16 cellular contexts compared by ENCODE assay signal in the genomic region with DNA sequence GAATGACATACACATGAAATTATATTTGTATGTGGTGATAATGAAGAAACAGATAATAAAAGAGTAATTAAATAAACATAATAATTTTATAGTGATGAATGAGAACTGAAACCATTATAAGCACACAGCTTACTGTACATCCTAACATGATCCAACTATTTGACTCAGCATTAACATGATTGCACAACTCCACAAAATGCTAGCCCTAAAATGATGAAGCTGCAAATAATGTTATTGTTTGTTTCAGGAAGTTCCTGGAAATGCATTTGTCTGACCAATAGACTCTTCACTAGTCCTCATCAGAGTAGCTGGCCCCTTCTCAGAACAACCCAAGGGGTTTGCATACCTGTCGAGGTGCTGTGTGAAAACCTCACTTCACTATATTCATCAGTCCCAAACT.
DNase-seq lines count a peak whose midpoint lies in the region; ATAC-seq and TF ChIP-seq lines count a peak whose summit lies in the region.
"Had no signal": no experiment of that assay in that cellular context is flagged by ENCODE, and none has a peak within 500 bp of the region (broad histone marks: within the 10 kb centered on the region; RNA-seq: fewer than 3 reads in every experiment).

No MANE protein-coding gene starts in this region.

- H4K91ac ChIP-seq in H9 (ENCODE audit: insufficient read length, low read depth, low read length) = no peak overlapping the region

- H3K4me1 Mint-ChIP-seq in H9 = no peaks in the 10 kb centered on the region
- H3K4me1 Mint-ChIP-seq: CD8-positive, alpha-beta memory T cell had no signal

- H3K27me3 Mint-ChIP-seq in H9 (ENCODE audit: low read depth) = no peaks in the 10 kb centered on the region; the same call in 1 of the 2 replicates
- H3K27me3 Mint-ChIP-seq: activated naive CD8-positive, alpha-beta T cell treated with anti-CD3 and anti-CD28 coated beads for 36 hours had no signal

- no peak overlapping the region for H2AFZ ChIP-seq in PC-3 (ENCODE audit: low read length)
- no peak overlapping the region for H2AFZ ChIP-seq in H9 (ENCODE audit: low read length)
- H2AFZ ChIP-seq: hepatocyte had no signal

- POLR2A ChIA-PET in PC-3 (lab: Charles Lee; ENCODE audit: unreplicated experiment) (no interaction called here), GM10248 (lab: Yijun Ruan, JAX) (no interaction called here)

- H3K4me2 ChIP-seq in PC-3 (ENCODE audit: low read length) = peak overlapping the region; percentile 27
- no peak overlapping the region for H3K4me2 ChIP-seq in H9 (ENCODE audit: insufficient read depth, insufficient read length, low read length)
- H3K4me2 ChIP-seq: hepatocyte, KMS-11 had no signal

- H3K27me3 ChIP-seq in PC-3 (ENCODE audit: low read length) = no peaks in the 10 kb centered on the region
- H3K27me3 ChIP-seq in H9 (ENCODE audit: insufficient read depth, low read length) = no peaks in the 10 kb centered on the region
- H3K27me3 ChIP-seq: hepatocyte, thyroid gland had no signal

- no peak overlapping the region for H2BK12ac ChIP-seq in H9 (ENCODE audit: insufficient read length, low read depth, low read length)

- H3K36me3 Mint-ChIP-seq in H9 (ENCODE audit: insufficient read depth in 1 of 3, low read depth in 3 of 3) = no peaks in the 10 kb centered on the region
- H3K36me3 Mint-ChIP-seq: activated naive CD8-positive, alpha-beta T cell treated with anti-CD3 and anti-CD28 coated beads for 36 hours had no signal

- WGBS in H9 (ENCODE audit: extremely low coverage, insufficient read length, low lambda C conversion rate) = no CpG with 5 or more reads among the region's 1 CpG

- no peak overlapping the region for H3K4ac ChIP-seq in H9 (ENCODE audit: low read depth, low read length)

- H4K20me1 ChIP-seq in PC-3 (ENCODE audit: low read length) (no peaks in the 10 kb centered on the region), H9 (ENCODE audit: control insufficient read depth, insufficient read depth, insufficient read length) (no peaks in the 10 kb centered on the region)

- no peak overlapping the region for H2BK20ac ChIP-seq in H9 (ENCODE audit: low read depth, low read length, poor library complexity, severe bottlenecking)

- H3K4me3 Mint-ChIP-seq in H9 = no peak overlapping the region
- H3K4me3 Mint-ChIP-seq: activated naive CD8-positive, alpha-beta T cell treated with anti-CD3 and anti-CD28 coated beads for 36 hours; activated T-cell treated with anti-CD3 and anti-CD28 coated beads, Interleukin-2, amount 50 U/mL, for 4 hours; CD8-positive, alpha-beta memory T cell had no signal

- H3K4me3 ChIP-seq in PC-3 (ENCODE audit: low read length) = no peak overlapping the region
- H3K4me3 ChIP-seq: hepatocyte, skin epidermis, thyroid gland had no signal

- DNase-seq in EH (ENCODE audit: low read depth) (peak; percentile 73), PC-3 (peak; percentile 97), fibroblast of gingiva (ENCODE audit: low read depth) (peak; percentile 75), sciatic nerve (ENCODE audit: low spot score) (no peak), H9 (no peak), GM10248 (ENCODE audit: extremely low spot score) (no peak), NCI-H128 (lab: John Stamatoyannopoulos, UW; ENCODE audit: unreplicated experiment) (no peak)
- DNase-seq: activated naive CD8-positive, alpha-beta T cell treated with anti-CD3 and anti-CD28 coated beads for 36 hours; activated T-cell treated with anti-CD3 and anti-CD28 coated beads, Interleukin-2, amount 50 U/mL, for 4 hours; CD8-positive, alpha-beta memory T cell; NCI-H510A; thyroid gland had no signal

- H2BK120ac ChIP-seq in H9 (ENCODE audit: low read depth, low read length, poor library complexity, severe bottlenecking) = no peak overlapping the region

- H2AK5ac ChIP-seq in H9 (ENCODE audit: insufficient read length, low read length) = no peak overlapping the region

- no peak overlapping the region for H3T11ph ChIP-seq in H9 (ENCODE audit: low read length)

- no peaks in the 10 kb centered on the region for H3K9me3 Mint-ChIP-seq in H9
- H3K9me3 Mint-ChIP-seq: CD8-positive, alpha-beta memory T cell had no signal

- H3K27ac Mint-ChIP-seq in H9 = no peak overlapping the region
- H3K27ac Mint-ChIP-seq: activated naive CD8-positive, alpha-beta T cell treated with anti-CD3 and anti-CD28 coated beads for 36 hours had no signal

- H4K5ac ChIP-seq in H9 (ENCODE audit: insufficient read length, low read depth, low read length) = no peak overlapping the region

- H2BK15ac ChIP-seq in H9 (ENCODE audit: low read depth, low read length) = no peak overlapping the region

- H3K23me2 ChIP-seq in H9 (ENCODE audit: insufficient read length, low read depth, low read length, poor library complexity, severe bottlenecking) = no peaks in the 10 kb centered on the region

- CTCF ChIA-PET in PC-3 (lab: Charles Lee) = interaction anchor here (1.1 kb wide), 1 partner anchor 92 kb away, joined by 3 read pairs; no protein-coding TSS in a partner anchor
- CTCF ChIA-PET in GM10248 (lab: Yijun Ruan, JAX) = no interaction called here

- no peaks in the 10 kb centered on the region for H3K36me3 ChIP-seq in PC-3 (ENCODE audit: low read depth, low read length)
- H3K36me3 ChIP-seq: thyroid gland had no signal

- no peaks in the 10 kb centered on the region for H3K9me2 ChIP-seq in PC-3 (replicated peaks; ENCODE audit: low read length)

- H3K4me1 ChIP-seq in PC-3 (ENCODE audit: insufficient read depth, low read length) (peaks cover 18% of the 10 kb centered on the region), H9 (ENCODE audit: insufficient read depth, low read length) (no peaks in the 10 kb centered on the region)
- H3K4me1 ChIP-seq: thyroid gland had no signal

- peaks cover 5% of the 10 kb centered on the region for H3F3A ChIP-seq in PC-3 (ENCODE audit: low read length, unreplicated experiment)

- no peaks in the 10 kb centered on the region for H3K79me1 ChIP-seq in H9 (ENCODE audit: insufficient read depth, low read depth, low read length, poor library complexity, severe bottlenecking)

- no peak overlapping the region for H3K14ac ChIP-seq in H9 (ENCODE audit: insufficient read depth, low read length)

- intact Hi-C loops in PC-3 (cut with micrococcal nuclease) (loop anchor here (1.0 to 5.0 kb wide), 5 partner anchors 62 to 229 kb away; no protein-coding TSS in a partner anchor), sciatic nerve (cut with DNase I) (no loop called here)

- H3K27ac ChIP-seq in PC-3 (ENCODE audit: low read length) (peak overlapping the region; percentile 59), H9 (ENCODE audit: insufficient read length, low read depth, low read length) (no peak overlapping the region)
- H3K27ac ChIP-seq: hepatocyte, KMS-11, skin epidermis, thyroid gland had no signal

- no peak overlapping the region for H3K56ac ChIP-seq in H9 (ENCODE audit: insufficient read length, low read depth, low read length)

- H3K9me3 ChIP-seq in PC-3 (ENCODE audit: low read length) (no peaks in the 10 kb centered on the region), H9 (ENCODE audit: control insufficient read depth, low read depth, low read length) (no peaks in the 10 kb centered on the region)
- H3K9me3 ChIP-seq: thyroid gland had no signal

- H3K9ac ChIP-seq in PC-3 (ENCODE audit: low read length) (peak overlapping the region; percentile 5; the same call in 1 of the 2 replicates), H9 (ENCODE audit: extremely low read depth, insufficient read length, low read length) (no peak overlapping the region)
- H3K9ac ChIP-seq: KMS-11 had no signal

- H3K79me2 ChIP-seq in PC-3 (ENCODE audit: low read length) = no peaks in the 10 kb centered on the region
- H3K79me2 ChIP-seq in H9 (ENCODE audit: insufficient read depth, low read length) = no peaks in the 10 kb centered on the region
- H3K79me2 ChIP-seq: hepatocyte had no signal

- H3K23ac ChIP-seq in H9 (ENCODE audit: insufficient read length, low read depth, low read length) = no peak overlapping the region

- no peak overlapping the region for H4K8ac ChIP-seq in H9 (replicated peaks; ENCODE audit: insufficient read length, low read depth, low read length)

- peak; percentile 77 for ATAC-seq in PC-3
- peak; percentile 70 for ATAC-seq in sciatic nerve
- ATAC-seq in HG03135 (IDR thresholded peaks at IDR 0.05; ENCODE audit: unreplicated experiment) = no peak
- ATAC-seq: activated T-cell treated with anti-CD3 and anti-CD28 coated beads, Interleukin-2, amount 50 U/mL, for 4 hours had no signal

- no peak for TF ChIP-seq CTCF in PC-3 (conservative IDR thresholded peaks at IDR 0.05; ENCODE audit: low read depth, low read length)
- no peak for TF ChIP-seq CTCF in H9 (conservative IDR thresholded peaks at IDR 0.05)
- TF ChIP-seq CTCF in GM10248 (IDR thresholded peaks at IDR 0.05; ENCODE audit: control extremely low read depth, extremely low read depth, low read depth, missing control alignments) = no peak

- no peak overlapping the region for H2BK5ac ChIP-seq in H9 (ENCODE audit: insufficient read length, low read length)

- no TSS peak for BruUV-seq in PC-3 (replicated peaks; lab: Mats Ljungman, UMichigan)

- no peak overlapping the region for H3K18ac ChIP-seq in H9 (ENCODE audit: insufficient read length, low read depth, low read length)

Comparison
In these comparisons a context has a peak if more than half of its experiments do, and no peak if none do; other contexts are left out.
1. DNase-seq: peak in EH (single experiment), PC-3 (single experiment) and fibroblast of gingiva (single experiment); none in sciatic nerve (single experiment), H9 (single experiment), GM10248 (single experiment) and NCI-H128 (single experiment).